In genomic region chr10:6088721-6089333, GRCh38 we compare ENCODE assay signal across 8 cellular contexts. TPM values are rescaled to one million over a fixed set of nuclear protein-coding genes. Genes with fewer than 3 reads are reported as not detected.
A peak's percentile ranks its signal among the peaks of the same experiment; 100 is the strongest.
DNase-seq lines count a peak whose midpoint lies in the region; ATAC-seq and TF ChIP-seq lines count a peak whose summit lies in the region.

Gene RBM17, plus strand, starts transcription at chr10:6089034. Its CDS starts 8,032 bp downstream, at chr10:6097066.

- H3K27ac Mint-ChIP-seq in GM23338, result peak within 1 kb of the TSS; percentile 68
- peak within 1 kb of the TSS; percentile 80 for H3K27ac Mint-ChIP-seq in activated T-helper 2 cell treated with anti-CD3 and anti-CD28 coated beads, Interferon-gamma antibody, Interleukin-2, Interleukin-4, amounts not matched to agents 10 μg/mL and 5 μg/mL and 100 μg/mL, durations not matched to agents 14 hours and 24 hours and 36 hours
- H3K27ac Mint-ChIP-seq in natural killer cell treated with Interleukin-12 subunit alpha and Interleukin-12 subunit beta and Interleukin-15 and Interleukin-18, amount 100 ng/mL, for 72 hours, result peak within 1 kb of the TSS; percentile 65 to 90

- H3K79me2 ChIP-seq in GM23338 (replicated peaks; ENCODE audit: insufficient read depth), result peaks cover 46% of the 10 kb centered on the region

- H4K20me1 ChIP-seq in GM23338 (replicated peaks; ENCODE audit: insufficient read depth), result peaks cover 41% of the 10 kb centered on the region

- H3K4me3 ChIP-seq in GM23338, result peak within 1 kb of the TSS; percentile 86
- peak within 1 kb of the TSS; percentile 92 for H3K4me3 ChIP-seq in fibroblast of mammary gland (ENCODE audit: control insufficient read depth, low read depth, low read length)

- H3K9me2 ChIP-seq in GM23338 (ENCODE audit: insufficient read depth), result no peaks in the 10 kb centered on the region

- peaks cover 29% of the 10 kb centered on the region for H3K4me1 ChIP-seq in GM23338 (ENCODE audit: insufficient read depth)

- no peaks in the 10 kb centered on the region for H3F3A ChIP-seq in GM23338 (replicated peaks; ENCODE audit: low read depth)

- no peaks in the 10 kb centered on the region; the same call in 2 of the 3 replicates for H3K36me3 Mint-ChIP-seq in GM23338 (ENCODE audit: low read depth)
- peaks cover 28% of the 10 kb centered on the region for H3K36me3 Mint-ChIP-seq in activated T-helper 2 cell treated with anti-CD3 and anti-CD28 coated beads, Interferon-gamma antibody, Interleukin-2, Interleukin-4, amounts not matched to agents 10 μg/mL and 5 μg/mL and 100 μg/mL, durations not matched to agents 14 hours and 24 hours and 36 hours (ENCODE audit: low read depth)
- H3K36me3 Mint-ChIP-seq in natural killer cell treated with Interleukin-12 subunit alpha and Interleukin-12 subunit beta and Interleukin-15 and Interleukin-18, amount 100 ng/mL, for 72 hours, result no peaks in the 10 kb centered on the region

- H3K27ac ChIP-seq in GM23338 (ENCODE audit: low read depth), result no peak within 1 kb of the TSS; the same call in 1 of the 2 replicates

- H2AFZ ChIP-seq in GM23338, result no peak within 1 kb of the TSS

- TF ChIP-seq CTCF in GM23338 (conservative IDR thresholded peaks at IDR 0.05; ENCODE audit: low read depth in 2 of 2), result peak; percentile 100
- peak; percentile 97 for TF ChIP-seq CTCF in fibroblast of mammary gland (conservative IDR thresholded peaks at IDR 0.05; ENCODE audit: control insufficient read depth, insufficient read depth, low read depth, low read length)

- DNase-seq in ELR (ENCODE audit: low read depth) (peak; percentile 95), GM23338 (ENCODE audit: low spot score) (peak; percentile 93), LHCN-M2 (ENCODE audit: low read depth) (peak; percentile 94), RPMI7951 (ENCODE audit: low read depth) (peak; percentile 93), fibroblast of mammary gland (ENCODE audit: low read depth) (peak; percentile 96)
- peak; percentile 98 for DNase-seq in activated T-helper 2 cell treated with anti-CD3 and anti-CD28 coated beads, Interferon-gamma antibody, Interleukin-2, Interleukin-4, amounts not matched to agents 10 μg/mL and 5 μg/mL and 100 μg/mL, durations not matched to agents 14 hours and 24 hours and 36 hours (ENCODE audit: low spot score)
- DNase-seq in natural killer cell treated with Interleukin-12 subunit alpha and Interleukin-12 subunit beta and Interleukin-15 and Interleukin-18, amount 100 ng/mL, for 72 hours (ENCODE audit: low spot score), result peak; percentile 97
- peak; percentile 98 for DNase-seq in stimulated activated naive CD8-positive, alpha-beta T cell treated with anti-CD3 and anti-CD28 coated beads, Interleukin-15, Interleukin-2, amounts not matched to agents 100 U/mL and 50 U/mL, for 24 hours

- peak within 1 kb of the TSS; percentile 93 for H3K4me2 ChIP-seq in GM23338

- intact Hi-C loops in activated T-helper 2 cell treated with anti-CD3 and anti-CD28 coated beads, Interferon-gamma antibody, Interleukin-2, Interleukin-4, amounts not matched to agents 10 μg/mL and 5 μg/mL and 100 μg/mL, durations not matched to agents 14 hours and 24 hours and 36 hours (cut with micrococcal nuclease), result loop anchor here (1.0 to 10.0 kb wide), 6 partner anchors 27 to 406 kb away; partner anchors contain the start of genes FBH1, GDI2 and IL2RA

- peak; percentile 82 for ATAC-seq in GM23338
- ATAC-seq in natural killer cell treated with Interleukin-12 subunit alpha and Interleukin-12 subunit beta and Interleukin-15 and Interleukin-18, amount 100 ng/mL, for 72 hours, result peak; percentile 93 to 96
- peak; percentile 77 for ATAC-seq in stimulated activated naive CD8-positive, alpha-beta T cell treated with anti-CD3 and anti-CD28 coated beads, Interleukin-15, Interleukin-2, amounts not matched to agents 100 U/mL and 50 U/mL, for 24 hours

- H3K27me3 ChIP-seq in GM23338 (ENCODE audit: insufficient read depth), result no peaks in the 10 kb centered on the region; the same call in 1 of the 2 replicates

- no peaks in the 10 kb centered on the region; the same call in 2 of the 3 replicates for H3K9me3 Mint-ChIP-seq in GM23338
- H3K9me3 Mint-ChIP-seq in activated T-helper 2 cell treated with anti-CD3 and anti-CD28 coated beads, Interferon-gamma antibody, Interleukin-2, Interleukin-4, amounts not matched to agents 10 μg/mL and 5 μg/mL and 100 μg/mL, durations not matched to agents 14 hours and 24 hours and 36 hours, result no peaks in the 10 kb centered on the region
- no peaks in the 10 kb centered on the region for H3K9me3 Mint-ChIP-seq in natural killer cell treated with Interleukin-12 subunit alpha and Interleukin-12 subunit beta and Interleukin-15 and Interleukin-18, amount 100 ng/mL, for 72 hours

- peaks cover 8% of the 10 kb centered on the region for H3K27me3 Mint-ChIP-seq in GM23338 (ENCODE audit: insufficient read depth, low read depth, poor library complexity)
- H3K27me3 Mint-ChIP-seq in activated T-helper 2 cell treated with anti-CD3 and anti-CD28 coated beads, Interferon-gamma antibody, Interleukin-2, Interleukin-4, amounts not matched to agents 10 μg/mL and 5 μg/mL and 100 μg/mL, durations not matched to agents 14 hours and 24 hours and 36 hours (ENCODE audit: low read depth), result no peaks in the 10 kb centered on the region
- no peaks in the 10 kb centered on the region for H3K27me3 Mint-ChIP-seq in natural killer cell treated with Interleukin-12 subunit alpha and Interleukin-12 subunit beta and Interleukin-15 and Interleukin-18, amount 100 ng/mL, for 72 hours

- peak within 1 kb of the TSS; percentile 89 for H3K4me3 Mint-ChIP-seq in GM23338
- peak within 1 kb of the TSS; percentile 98 for H3K4me3 Mint-ChIP-seq in activated T-helper 2 cell treated with anti-CD3 and anti-CD28 coated beads, Interferon-gamma antibody, Interleukin-2, Interleukin-4, amounts not matched to agents 10 μg/mL and 5 μg/mL and 100 μg/mL, durations not matched to agents 14 hours and 24 hours and 36 hours (ENCODE audit: low read depth)
- H3K4me3 Mint-ChIP-seq in natural killer cell treated with Interleukin-12 subunit alpha and Interleukin-12 subunit beta and Interleukin-15 and Interleukin-18, amount 100 ng/mL, for 72 hours, result peak within 1 kb of the TSS; percentile 92

- H3K36me3 ChIP-seq in GM23338 (ENCODE audit: insufficient read depth), result no peaks in the 10 kb centered on the region

- H3K4me1 Mint-ChIP-seq in GM23338, result peaks cover 45% of the 10 kb centered on the region
- peaks cover 64% of the 10 kb centered on the region for H3K4me1 Mint-ChIP-seq in activated T-helper 2 cell treated with anti-CD3 and anti-CD28 coated beads, Interferon-gamma antibody, Interleukin-2, Interleukin-4, amounts not matched to agents 10 μg/mL and 5 μg/mL and 100 μg/mL, durations not matched to agents 14 hours and 24 hours and 36 hours (ENCODE audit: low read depth)
- H3K4me1 Mint-ChIP-seq in natural killer cell treated with Interleukin-12 subunit alpha and Interleukin-12 subunit beta and Interleukin-15 and Interleukin-18, amount 100 ng/mL, for 72 hours (ENCODE audit: low read depth in 2 of 2), result peaks cover 53 to 68% of the 10 kb centered on the region in 2 donors

RNA-seq across cellular contexts. Expression of gene RBM17, which starts in this region (rescaled TPM):
- total RNA-seq in GM23338 (2014; rRNA removed; shearing (Covaris generic)), result 54.7 and 90.5 TPM in 2 replicates
- 257 and 281 TPM in 2 replicates for polyA plus RNA-seq in GM23338 (2016; fragmentation: Nextera tagmentation; extraction: Ambion mirVana)
- total RNA-seq in LHCN-M2 (2014; rRNA removed), result 29.8 and 39.7 TPM in 2 replicates
- 41.4 TPM for polyA plus RNA-seq in LHCN-M2 (2012)
- 39.4 and 40.2 TPM in 2 replicates for total RNA-seq in RPMI7951 (2014; rRNA removed; shearing (Covaris generic))
- 257 and 266 TPM in 2 replicates for total RNA-seq in activated T-helper 2 cell treated with anti-CD3 and anti-CD28 coated beads, Interferon-gamma antibody, Interleukin-2, Interleukin-4, amounts not matched to agents 10 μg/mL and 5 μg/mL and 100 μg/mL, durations not matched to agents 14 hours and 24 hours and 36 hours
- 100 to 1,000 TPM; 195 to 294 TPM for total RNA-seq in natural killer cell treated with Interleukin-12 subunit alpha and Interleukin-12 subunit beta and Interleukin-15 and Interleukin-18, amount 100 ng/mL, for 72 hours
